In genomic region chr20:47358052-47358671, GRCh38 we compare ENCODE assay signal across 8 cellular contexts. TPM values are rescaled to one million over a fixed set of nuclear protein-coding genes. Genes with fewer than 3 reads are reported as not detected.
DNase-seq lines count a peak whose midpoint lies in the region; ATAC-seq and TF ChIP-seq lines count a peak whose summit lies in the region.

No MANE protein-coding gene starts in this region.

- H4K5ac ChIP-seq in IMR-90 (ENCODE audit: low read depth, low read length): peak overlapping the region; percentile 96

- peak overlapping the region; percentile 98 for H3K27ac ChIP-seq in IMR-90 (ENCODE audit: insufficient read depth, low read length)

- H3K14ac ChIP-seq in IMR-90 (replicated peaks; ENCODE audit: low read depth, low read length): peak overlapping the region; percentile 99

- H2BK20ac ChIP-seq in IMR-90 (ENCODE audit: low read depth, low read length): peak overlapping the region; percentile 96

- H2AK5ac ChIP-seq in IMR-90 (ENCODE audit: low read depth, low read length): peak overlapping the region; percentile 100

- H2BK15ac ChIP-seq in IMR-90 (ENCODE audit: low read depth, low read length): peak overlapping the region; percentile 80

- no peak for TF ChIP-seq POLR2A in IMR-90 (IDR thresholded peaks at IDR 0.05; ENCODE audit: low read depth, low read length)

- dilution Hi-C loops in IMR-90 (cut with HindIII; ENCODE audit: low sequenced_read_pairs, unreplicated experiment): no loop called here

- H3K36me3 ChIP-seq in IMR-90 (ENCODE audit: control insufficient read depth, insufficient read depth, low read length): no peaks in the 10 kb centered on the region

- TF ChIP-seq RAD21 in IMR-90 (IDR thresholded peaks at IDR 0.05; ENCODE audit: low read length): no peak

- DNase-seq in AG04449 (ENCODE audit: low read depth, low spot score): no peak
- no peak for DNase-seq in IMR-90
- DNase-seq in central memory CD8-positive, alpha-beta T cell (ENCODE audit: low spot score in 2 of 2): no peak
- DNase-seq in myocyte (ENCODE audit: low read depth): peak; percentile 91
- no peak for DNase-seq in NCI-H1048 (lab: John Stamatoyannopoulos, UW)
- no peak for DNase-seq in SW 1271 (lab: John Stamatoyannopoulos, UW)
- DNase-seq in GM13976 (ENCODE audit: low spot score): no peak

- H3K4me1 Mint-ChIP-seq in central memory CD8-positive, alpha-beta T cell: peaks cover 41% of the 10 kb centered on the region

- TF ChIP-seq CTCF in AG04449 (IDR thresholded peaks at IDR 0.05; ENCODE audit: insufficient read depth, low read length, missing control alignments) (no peak), IMR-90 (conservative IDR thresholded peaks at IDR 0.05; ENCODE audit: low read depth, low read length) (no peak), GM13976 (IDR thresholded peaks at IDR 0.05; ENCODE audit: borderline replicate concordance, control extremely low read depth, extremely low read depth, insufficient read depth, missing control alignments) (no peak)

- peak overlapping the region; percentile 93 for H2BK5ac ChIP-seq in IMR-90 (ENCODE audit: low read depth, low read length, poor library complexity, severe bottlenecking)

- peaks cover 63% of the 10 kb centered on the region for H3K4me1 ChIP-seq in IMR-90 (ENCODE audit: control insufficient read depth, insufficient read depth, low read length)

- peak overlapping the region; percentile 77 for H3K9ac ChIP-seq in IMR-90 (ENCODE audit: low read depth, low read length)

- intact Hi-C loops in IMR-90 (cut with micrococcal nuclease): no loop called here

- peak overlapping the region; percentile 83 for H2AFZ ChIP-seq in IMR-90 (replicated peaks; ENCODE audit: low read length, poor library complexity)

- peak overlapping the region; percentile 98 for H3K4ac ChIP-seq in IMR-90 (ENCODE audit: low read depth, low read length)

- no peaks in the 10 kb centered on the region for H3K9me3 Mint-ChIP-seq in central memory CD8-positive, alpha-beta T cell

- H2BK120ac ChIP-seq in IMR-90 (ENCODE audit: low read depth, low read length): peak overlapping the region; percentile 99

- H4K20me1 ChIP-seq in IMR-90 (ENCODE audit: insufficient read depth, low read length): no peaks in the 10 kb centered on the region

- H3K27ac Mint-ChIP-seq in central memory CD8-positive, alpha-beta T cell (ENCODE audit: low read depth): peak overlapping the region; percentile 95

- peak overlapping the region; percentile 97 to 98 for H4K8ac ChIP-seq in IMR-90 (ENCODE audit: low read depth in 2 of 2, low read length in 2 of 2)

- peak overlapping the region; percentile 18 for H3K4me2 ChIP-seq in IMR-90 (ENCODE audit: low read depth, low read length)

- peak overlapping the region; percentile 98 for H3K56ac ChIP-seq in IMR-90 (ENCODE audit: extremely low read depth, insufficient read depth, low read length)

- POLR2A ChIA-PET in AG04449 (lab: Yijun Ruan, JAX): interaction anchor here (1.1 to 5.9 kb wide), 8 partner anchors 8 to 85 kb away, joined by 3 to 66 read pairs (median 14); no protein-coding TSS in a partner anchor
- POLR2A ChIA-PET in IMR-90 (lab: Charles Lee; ENCODE audit: unreplicated experiment): interaction anchor here (0.5 to 3.4 kb wide), 2 partner anchors 25 to 42 kb away, joined by 14 to 27 read pairs; no protein-coding TSS in a partner anchor

- H3K27me3 Mint-ChIP-seq in central memory CD8-positive, alpha-beta T cell: no peaks in the 10 kb centered on the region

- in situ Hi-C loops in IMR-90 (cut with MboI; ENCODE audit: low sequenced_read_pairs): no loop called here
- in situ Hi-C loops in GM13976 (cut with MboI; ENCODE audit: low sequenced_read_pairs, unreplicated experiment): no loop called here

- peak overlapping the region; percentile 73 for H3K18ac ChIP-seq in IMR-90 (ENCODE audit: low read depth, low read length)

- H3K79me1 ChIP-seq in IMR-90 (ENCODE audit: low read depth in 1 of 2, low read length in 2 of 2): peaks cover 17 to 37% of the 10 kb centered on the region in 2 experiments; a peak in 3 of 4 replicates

- H3K4me3 Mint-ChIP-seq in central memory CD8-positive, alpha-beta T cell: no peak overlapping the region

- H3K23ac ChIP-seq in IMR-90 (ENCODE audit: low read depth, low read length): peak overlapping the region; percentile 95

- peaks cover 11% of the 10 kb centered on the region for H3K9me1 ChIP-seq in IMR-90 (ENCODE audit: insufficient read depth, low read length)

- H4K91ac ChIP-seq in IMR-90 (ENCODE audit: insufficient read depth, low read depth, low read length): peak overlapping the region; percentile 99

- BruUV-seq in IMR-90 (replicated peaks; lab: Mats Ljungman, UMichigan): no TSS peak

- H3K27me3 ChIP-seq in IMR-90 (ENCODE audit: control insufficient read depth, insufficient read depth, low read length): no peaks in the 10 kb centered on the region

- peak overlapping the region; percentile 99 for H2AK9ac ChIP-seq in IMR-90 (replicated peaks; ENCODE audit: low read depth, low read length, poor library complexity)

- H3K9me3 ChIP-seq in IMR-90 (ENCODE audit: control insufficient read depth, insufficient read depth, low read length): no peaks in the 10 kb centered on the region

- peaks cover 15% of the 10 kb centered on the region for H3K36me3 Mint-ChIP-seq in central memory CD8-positive, alpha-beta T cell (ENCODE audit: insufficient read depth)

- CTCF ChIA-PET in AG04449 (lab: Yijun Ruan, JAX) (interaction anchor here (0.7 to 10.7 kb wide), 7 partner anchors 9 to 263 kb away, joined by 3 to 112 read pairs (median 4); no protein-coding TSS in a partner anchor), IMR-90 (lab: Yijun Ruan, JAX) (interaction anchor here (0.5 to 2.7 kb wide), 4 partner anchors 24 to 146 kb away, joined by 3 to 15 read pairs (median 4); no protein-coding TSS in a partner anchor)

- H3K4me3 ChIP-seq in AG04449 (ENCODE audit: low read depth, low read length) (peak overlapping the region; percentile 33), IMR-90 (ENCODE audit: insufficient read depth, low read depth, low read length) (no peak overlapping the region)

- ATAC-seq in IMR-90 (ENCODE audit: low read depth) (no peak), HG03039 (IDR thresholded peaks at IDR 0.05; ENCODE audit: unreplicated experiment) (no peak)
- no peak for ATAC-seq in central memory CD8-positive, alpha-beta T cell (replicated peaks; ENCODE audit: extremely low read depth, poor library complexity, severe bottlenecking)

- 49% methylated on average over 6 of the region's 14 CpGs; no CpG with 5 or more reads in 1 of the 2 experiments for WGBS in IMR-90 (ENCODE audit: extremely low coverage in 2 of 2, insufficient read length in 1 of 2), 2 experiments

TF ChIP-seq in IMR-90, 13 proteins besides CTCF, POLR2A, EP300 and RAD21:
- TF ChIP-seq MXI1 (IDR thresholded peaks at IDR 0.05; ENCODE audit: borderline replicate concordance, low read depth, low read length) (no peak), NFE2L2 (IDR thresholded peaks at IDR 0.05; ENCODE audit: low read depth, low read length) (no peak), BHLHE40 (IDR thresholded peaks at IDR 0.05; ENCODE audit: low read depth, low read length) (no peak), CHD1 (IDR thresholded peaks at IDR 0.05; ENCODE audit: low read depth, low read length) (no peak), MAZ (IDR thresholded peaks at IDR 0.05; ENCODE audit: borderline replicate concordance, low read depth, low read length) (no peak), SMC3 (IDR thresholded peaks at IDR 0.05; ENCODE audit: low read depth, low read length) (no peak)

RNA-seq across cellular contexts. Expression of gene ZMYND8, which starts 1.7 kb away (rescaled TPM):
- total RNA-seq in IMR-90 (2012; rRNA removed) (23.6 and 24.0 TPM in 2 replicates), myocyte (28.2 and 29.1 TPM in 2 replicates)
- polyA plus RNA-seq in IMR-90 (2012; rRNA removed): 28.2 and 28.3 TPM in 2 replicates
- polyA plus RNA-seq in IMR-90 (2012; cell fraction: cytosol; rRNA removed): 12.6 and 14.1 TPM in 2 replicates
- polyA plus RNA-seq in IMR-90 (2012; cell fraction: nucleus; rRNA removed; ENCODE audit: low replicate concordance): 43.6 and 72.5 TPM in 2 replicates
- 19.4 TPM for polyA plus RNA-seq in myocyte (2012)
